In genomic region chr10:73359492-73359891, GRCh38 we compare ENCODE assay signal across 1 cellular context.
TF ChIP-seq lines count a peak whose summit lies in the region.

No MANE protein-coding gene starts in this region.

TF ChIP-seq in A549, 52 proteins besides CTCF, POLR2A, EP300 and RAD21 (continued from another document):
- TF ChIP-seq BCL3 (IDR thresholded peaks at IDR 0.05) (no peak), GATA3 (IDR thresholded peaks at IDR 0.05; ENCODE audit: borderline replicate concordance) (no peak), MYC (IDR thresholded peaks at IDR 0.05; ENCODE audit: borderline replicate concordance, low read length) (no peak)
